Comparison of ENCODE assay signal across 8 cellular contexts in the genomic region with DNA sequence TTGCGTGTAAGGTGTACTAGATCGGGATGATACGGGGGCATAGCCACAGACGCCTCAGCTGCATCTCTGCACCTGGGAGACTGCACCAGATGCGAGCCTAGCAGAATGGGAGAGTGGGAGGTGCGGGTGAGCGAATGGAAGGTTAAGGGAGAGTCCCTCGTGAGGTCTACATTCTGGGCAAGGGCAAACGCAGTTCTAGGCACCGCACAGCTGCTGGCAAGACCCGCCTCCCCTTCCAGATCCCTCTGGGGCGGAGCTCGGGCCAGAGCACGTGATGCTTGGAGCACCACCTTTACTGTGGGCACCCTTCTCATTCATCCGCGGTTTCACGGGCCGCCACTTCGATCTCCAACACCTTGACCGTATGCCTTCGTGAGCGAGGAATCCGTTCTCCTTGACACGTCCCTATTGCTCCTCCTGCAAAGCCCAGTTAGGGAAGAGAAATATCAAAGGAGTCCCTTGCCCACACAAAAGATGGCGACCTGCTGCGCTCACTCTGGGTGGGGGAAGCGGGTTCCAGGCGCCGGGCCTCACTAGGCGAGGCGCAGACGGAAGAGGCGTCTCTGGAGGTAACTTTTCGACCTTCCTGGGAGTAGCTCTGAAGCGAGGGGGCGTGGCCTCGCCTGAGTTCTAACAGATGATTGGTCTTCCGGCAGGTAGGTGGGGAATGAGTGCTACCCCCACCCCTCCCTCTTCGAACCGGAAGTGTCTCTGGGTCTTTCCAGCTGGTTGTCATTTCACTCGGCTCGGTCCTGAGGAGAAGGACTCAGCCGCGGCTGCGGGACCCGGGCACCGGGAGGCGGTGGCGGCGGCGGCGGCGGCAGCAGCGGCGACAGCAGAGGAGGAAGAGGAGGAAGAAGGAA. TPM values are rescaled to one million over a fixed set of nuclear protein-coding genes. Genes with fewer than 3 reads are reported as not detected.
DNase-seq lines count a peak whose midpoint lies in the region; ATAC-seq and TF ChIP-seq lines count a peak whose summit lies in the region.

A gene (plus strand): TSS at position 740 of the 863 bp plus-strand sequence. CDS start 1,385 bp downstream, outside the sequence.

- H2AFZ ChIP-seq in PC-3 (ENCODE audit: low read length): peak within 1 kb of the TSS; percentile 84

- H3F3A ChIP-seq in PC-3 (ENCODE audit: low read length, unreplicated experiment): no peaks in the 10 kb centered on the region

- peak within 1 kb of the TSS; percentile 84 for H3K9ac ChIP-seq in PC-3 (ENCODE audit: low read length)

- POLR2A ChIA-PET in PC-3 (lab: Charles Lee; ENCODE audit: unreplicated experiment): interaction anchor here (0.6 to 1.2 kb wide), 5 partner anchors 27 to 124 kb away, joined by 3 to 14 read pairs (median 4); no protein-coding TSS in a partner anchor

- peak within 1 kb of the TSS; percentile 90 for H3K4me3 ChIP-seq in PC-3 (ENCODE audit: low read length)
- peak within 1 kb of the TSS; percentile 88 for H3K4me3 ChIP-seq in mucosa of descending colon

- H3K36me3 ChIP-seq in PC-3 (ENCODE audit: low read depth, low read length): no peaks in the 10 kb centered on the region
- H3K36me3 ChIP-seq in mucosa of descending colon (ENCODE audit: low read depth): no peaks in the 10 kb centered on the region

- peaks cover 46% of the 10 kb centered on the region for H3K79me2 ChIP-seq in PC-3 (ENCODE audit: low read length)

- H3K9me3 ChIP-seq in PC-3 (ENCODE audit: low read length) (no peaks in the 10 kb centered on the region; the same call in 1 of the 2 replicates), mucosa of descending colon (no peaks in the 10 kb centered on the region)

- TF ChIP-seq RAD21 in Ishikawa (IDR thresholded peaks at IDR 0.05; ENCODE audit: low read depth): no peak

- H3K4me1 ChIP-seq in PC-3 (ENCODE audit: insufficient read depth, low read length) (peaks cover 35% of the 10 kb centered on the region), mucosa of descending colon (ENCODE audit: low read depth) (peaks cover 50% of the 10 kb centered on the region)

- peak within 1 kb of the TSS; percentile 73 for H3K27ac ChIP-seq in PC-3 (ENCODE audit: low read length)
- peak within 1 kb of the TSS; percentile 61 for H3K27ac ChIP-seq in epithelial cell of prostate

- peak; percentile 87 for ATAC-seq in GM21576 (IDR thresholded peaks at IDR 0.05; ENCODE audit: unreplicated experiment)
- peak; percentile 93 for ATAC-seq in PC-3
- ATAC-seq in mucosa of descending colon: peak; percentile 90

- no peaks in the 10 kb centered on the region for H3K27me3 ChIP-seq in PC-3 (ENCODE audit: low read length)

- TF ChIP-seq CTCF in PC-3 (conservative IDR thresholded peaks at IDR 0.05; ENCODE audit: low read depth, low read length) (no peak), mucosa of descending colon (IDR thresholded peaks at IDR 0.05) (no peak)

- intact Hi-C loops in PC-3 (cut with micrococcal nuclease): loop anchor here (1.0 to 5.0 kb wide), 6 partner anchors 15 to 272 kb away; a partner anchor contains a TSS
- intact Hi-C loops in mucosa of descending colon (cut with DNase I, micrococcal nuclease): loop anchor here in 1 of 2 donors (5.0 kb wide), 1 partner anchor 271 kb away; a partner anchor contains a TSS

- CTCF ChIA-PET in PC-3 (lab: Charles Lee): interaction anchor here (0.5 to 1.5 kb wide), 5 partner anchors 18 to 272 kb away, joined by 4 to 8 read pairs (median 5); a partner anchor contains a TSS

- peak within 1 kb of the TSS; percentile 88 for H3K4me2 ChIP-seq in PC-3 (ENCODE audit: low read length)

- no TSS peak for BruUV-seq in PC-3 (replicated peaks; lab: Mats Ljungman, UMichigan)

- no peaks in the 10 kb centered on the region for H4K20me1 ChIP-seq in PC-3 (ENCODE audit: low read length)

- H3K9me2 ChIP-seq in PC-3 (replicated peaks; ENCODE audit: low read length): no peaks in the 10 kb centered on the region

- DNase-seq in DMS114 treated with DMSO at 0.1 percent for 48 hours (lab: John Stamatoyannopoulos, UW; ENCODE audit: unreplicated experiment) (peak; percentile 98), PC-3 (peak; percentile 100), activated T-cell treated with anti-CD3 and anti-CD28 coated beads for 48 hours (ENCODE audit: low read depth) (peak; percentile 92), epithelial cell of prostate (ENCODE audit: low read depth, low spot score) (peak; percentile 97), mucosa of descending colon (peak; percentile 97 to 99 (median 99))
- peak; percentile 92 for DNase-seq in stimulated activated CD8-positive, alpha-beta memory T cell treated with anti-CD3 and anti-CD28 coated beads, Interleukin-4, amount 100 ng/mL, for 24 hours (ENCODE audit: low read depth)

- TF ChIP-seq EP300 in Ishikawa (IDR thresholded peaks at IDR 0.05; ENCODE audit: borderline replicate concordance): no peak; the same call in 1 of the 2 replicates

TF ChIP-seq in Ishikawa, 13 proteins besides CTCF, POLR2A, EP300 and RAD21:
- TF ChIP-seq EGR1 (IDR thresholded peaks at IDR 0.05): peak; percentile 91
- TF ChIP-seq, protein P1, sequence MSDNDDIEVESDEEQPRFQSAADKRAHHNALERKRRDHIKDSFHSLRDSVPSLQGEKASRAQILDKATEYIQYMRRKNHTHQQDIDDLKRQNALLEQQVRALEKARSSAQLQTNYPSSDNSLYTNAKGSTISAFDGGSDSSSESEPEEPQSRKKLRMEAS (IDR thresholded peaks at IDR 0.05): peak; percentile 73
- peak; percentile 92 for TF ChIP-seq TAF1 (IDR thresholded peaks at IDR 0.05; ENCODE audit: low read depth)
- TF ChIP-seq ZBTB7A (IDR thresholded peaks at IDR 0.05; ENCODE audit: low read depth): no peak
- peak; percentile 100 for TF ChIP-seq YY1 (IDR thresholded peaks at IDR 0.05; ENCODE audit: low read depth)
- TF ChIP-seq, protein P2, sequence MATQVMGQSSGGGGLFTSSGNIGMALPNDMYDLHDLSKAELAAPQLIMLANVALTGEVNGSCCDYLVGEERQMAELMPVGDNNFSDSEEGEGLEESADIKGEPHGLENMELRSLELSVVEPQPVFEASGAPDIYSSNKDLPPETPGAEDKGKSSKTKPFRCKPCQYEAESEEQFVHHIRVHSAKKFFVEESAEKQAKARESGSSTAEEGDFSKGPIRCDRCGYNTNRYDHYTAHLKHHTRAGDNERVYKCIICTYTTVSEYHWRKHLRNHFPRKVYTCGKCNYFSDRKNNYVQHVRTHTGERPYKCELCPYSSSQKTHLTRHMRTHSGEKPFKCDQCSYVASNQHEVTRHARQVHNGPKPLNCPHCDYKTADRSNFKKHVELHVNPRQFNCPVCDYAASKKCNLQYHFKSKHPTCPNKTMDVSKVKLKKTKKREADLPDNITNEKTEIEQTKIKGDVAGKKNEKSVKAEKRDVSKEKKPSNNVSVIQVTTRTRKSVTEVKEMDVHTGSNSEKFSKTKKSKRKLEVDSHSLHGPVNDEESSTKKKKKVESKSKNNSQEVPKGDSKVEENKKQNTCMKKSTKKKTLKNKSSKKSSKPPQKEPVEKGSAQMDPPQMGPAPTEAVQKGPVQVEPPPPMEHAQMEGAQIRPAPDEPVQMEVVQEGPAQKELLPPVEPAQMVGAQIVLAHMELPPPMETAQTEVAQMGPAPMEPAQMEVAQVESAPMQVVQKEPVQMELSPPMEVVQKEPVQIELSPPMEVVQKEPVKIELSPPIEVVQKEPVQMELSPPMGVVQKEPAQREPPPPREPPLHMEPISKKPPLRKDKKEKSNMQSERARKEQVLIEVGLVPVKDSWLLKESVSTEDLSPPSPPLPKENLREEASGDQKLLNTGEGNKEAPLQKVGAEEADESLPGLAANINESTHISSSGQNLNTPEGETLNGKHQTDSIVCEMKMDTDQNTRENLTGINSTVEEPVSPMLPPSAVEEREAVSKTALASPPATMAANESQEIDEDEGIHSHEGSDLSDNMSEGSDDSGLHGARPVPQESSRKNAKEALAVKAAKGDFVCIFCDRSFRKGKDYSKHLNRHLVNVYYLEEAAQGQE (IDR thresholded peaks at IDR 0.05; ENCODE audit: low read depth): no peak
- peak; percentile 22; the same call in 1 of the 2 replicates for TF ChIP-seq CREB1 (IDR thresholded peaks at IDR 0.05; ENCODE audit: low read depth)
- TF ChIP-seq TEAD4 (IDR thresholded peaks at IDR 0.05): 0 out of 2 replicates have a peak, but pooled peaks have one; percentile 9
- TF ChIP-seq CEBPB (IDR thresholded peaks at IDR 0.05): no peak
- peak; percentile 82 for TF ChIP-seq TCF12 (IDR thresholded peaks at IDR 0.05; ENCODE audit: low read depth)
- TF ChIP-seq, protein P3, sequence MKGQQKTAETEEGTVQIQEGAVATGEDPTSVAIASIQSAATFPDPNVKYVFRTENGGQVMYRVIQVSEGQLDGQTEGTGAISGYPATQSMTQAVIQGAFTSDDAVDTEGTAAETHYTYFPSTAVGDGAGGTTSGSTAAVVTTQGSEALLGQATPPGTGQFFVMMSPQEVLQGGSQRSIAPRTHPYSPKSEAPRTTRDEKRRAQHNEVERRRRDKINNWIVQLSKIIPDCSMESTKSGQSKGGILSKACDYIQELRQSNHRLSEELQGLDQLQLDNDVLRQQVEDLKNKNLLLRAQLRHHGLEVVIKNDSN (IDR thresholded peaks at IDR 0.05): peak; percentile 93
- no peak for TF ChIP-seq FOXM1 (IDR thresholded peaks at IDR 0.05; ENCODE audit: borderline replicate concordance, low read depth)
- TF ChIP-seq NFIC (IDR thresholded peaks at IDR 0.05): no peak

RNA-seq across cellular contexts. Expression of the gene that starts here (rescaled TPM):
- 26.2 and 37.0 TPM in 2 replicates for total RNA-seq in PC-3 (2014; rRNA removed)
- total RNA-seq in mucosa of descending colon: 10 to 100 TPM; 31.8 to 51.3 (median 32.1) TPM

Comparison
In these comparisons a context has a peak if more than half of its experiments do, and no peak if none do; other contexts are left out.
1. Peak in every context shown above with its lines: DNase-seq, ATAC-seq, H3K4me3 ChIP-seq and H3K27ac ChIP-seq.